Comparison of ENCODE assay signal across 9 cellular contexts in the genomic region with DNA sequence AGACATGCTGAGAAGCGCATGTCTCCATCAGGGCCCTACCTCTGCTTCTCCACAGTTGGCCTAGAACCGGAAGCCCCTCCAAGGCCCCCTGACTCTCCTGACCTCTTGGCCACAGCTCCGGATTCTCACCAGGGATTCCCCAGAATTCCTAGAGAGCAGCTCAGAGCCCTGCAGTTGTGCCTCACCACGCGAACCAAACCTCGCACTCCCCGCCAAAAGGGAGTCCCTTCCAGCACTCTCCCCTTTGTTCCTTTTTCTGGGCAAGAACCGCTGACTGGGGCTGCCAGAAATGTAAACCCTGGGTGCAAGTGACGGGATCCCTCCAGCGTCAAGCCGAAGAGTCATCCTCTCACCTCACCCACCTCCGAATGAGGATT. TPM values are rescaled to one million over a fixed set of nuclear protein-coding genes. Genes with fewer than 3 reads are reported as not detected.
A peak's percentile ranks its signal among the peaks of the same experiment; 100 is the strongest.
DNase-seq lines count a peak whose midpoint lies in the region; ATAC-seq and TF ChIP-seq lines count a peak whose summit lies in the region.
"Had no signal": no experiment of that assay in that cellular context is flagged by ENCODE, and none has a peak within 500 bp of the region (broad histone marks: within the 10 kb centered on the region; RNA-seq: fewer than 3 reads in every experiment).

No MANE protein-coding gene starts in this region.

- H3K9me2 ChIP-seq in SU-DHL-6 (replicated peaks; ENCODE audit: insufficient read depth, low read length), result no peaks in the 10 kb centered on the region

- no peaks in the 10 kb centered on the region for H3K36me3 ChIP-seq in SU-DHL-6 (ENCODE audit: low read length)
- no peaks in the 10 kb centered on the region for H3K36me3 ChIP-seq in left ventricle myocardium inferior

- TF ChIP-seq CTCF in SU-DHL-6 (IDR thresholded peaks at IDR 0.05; ENCODE audit: insufficient read depth, low read length, poor library complexity, severe bottlenecking), result no peak
- no peak for TF ChIP-seq CTCF in left ventricle myocardium inferior (IDR thresholded peaks at IDR 0.05; ENCODE audit: borderline replicate concordance)

- H3K9ac ChIP-seq in SU-DHL-6 (ENCODE audit: low read length), result no peak overlapping the region

- H3K27me3 ChIP-seq in SU-DHL-6 (ENCODE audit: low read length) (no peaks in the 10 kb centered on the region), left ventricle myocardium inferior (ENCODE audit: low read depth) (peaks cover 33% of the 10 kb centered on the region)

- peak overlapping the region; percentile 54 for H3K4me2 ChIP-seq in SU-DHL-6 (ENCODE audit: low read depth, low read length, poor library complexity, severe bottlenecking)

- intact Hi-C loops in left ventricle myocardium inferior (cut with micrococcal nuclease), result no loop called here

- H3K4me3 ChIP-seq in SU-DHL-6 (ENCODE audit: insufficient read depth, low read length, poor library complexity, severe bottlenecking), result no peak overlapping the region
- H3K4me3 ChIP-seq in left ventricle myocardium inferior, result peak overlapping the region; percentile 70

- peak; percentile 21 for DNase-seq in EH (ENCODE audit: low read depth)
- no peak for DNase-seq in left ventricle myocardium inferior
- DNase-seq in putamen (ENCODE audit: low spot score), result peak; percentile 3
- DNase-seq in hepatic stellate cell (ENCODE audit: low spot score), result no peak
- DNase-seq in NCI-H1436 (lab: John Stamatoyannopoulos, UW), result no peak
- DNase-seq in stimulated activated CD4-positive, alpha-beta T cell treated with anti-CD3 and anti-CD28 coated beads, Interleukin-15, amount 100 ng/mL, for 24 hours, result no peak
- DNase-seq: NCI-H1092 had no signal

- H3K4me1 ChIP-seq in left ventricle myocardium inferior, result peaks cover 14% of the 10 kb centered on the region

- H3F3A ChIP-seq in SU-DHL-6 (ENCODE audit: insufficient read depth), result 0 out of 2 replicates have a peak, but pooled peaks cover under 1% of the 10 kb centered on the region

- ATAC-seq in HG02571 (IDR thresholded peaks at IDR 0.05; ENCODE audit: unreplicated experiment), result no peak

- H3K27ac ChIP-seq in SU-DHL-6 (ENCODE audit: low read depth, low read length), result no peak overlapping the region
- no peak overlapping the region for H3K27ac ChIP-seq in left ventricle myocardium inferior (replicated peaks)

- no peaks in the 10 kb centered on the region for H4K20me1 ChIP-seq in SU-DHL-6 (ENCODE audit: low read depth, low read length)

- no peak overlapping the region for H2AFZ ChIP-seq in SU-DHL-6 (ENCODE audit: low read depth, low read length, severe bottlenecking)

- no peaks in the 10 kb centered on the region for H3K79me2 ChIP-seq in SU-DHL-6 (ENCODE audit: insufficient read depth, low read length)

- H3K9me3 ChIP-seq in SU-DHL-6 (ENCODE audit: insufficient read depth, low read length), result no peaks in the 10 kb centered on the region
- no peaks in the 10 kb centered on the region for H3K9me3 ChIP-seq in left ventricle myocardium inferior (replicated peaks)

RNA-seq across cellular contexts. Expression of a gene that starts 36.7 kb away (rescaled TPM):
- total RNA-seq in left ventricle myocardium inferior, result 8.0 TPM

Comparison
In these comparisons a context has a peak if more than half of its experiments do, and no peak if none do; other contexts are left out.
1. DNase-seq: peak in EH (single experiment) and putamen (single experiment); none in left ventricle myocardium inferior (single experiment), hepatic stellate cell (single experiment), NCI-H1436 (single experiment) and stimulated activated CD4-positive, alpha-beta T cell treated with anti-CD3 and anti-CD28 coated beads, Interleukin-15, amount 100 ng/mL, for 24 hours (single experiment).